In genomic region chr1:1732381-1732780, GRCh38 we compare ENCODE assay signal across 26 cellular contexts.
"Had no signal": no experiment of that assay in that cellular context is flagged by ENCODE, and none has a peak within 500 bp of the region (broad histone marks: within the 10 kb centered on the region; RNA-seq: fewer than 3 reads in every experiment).

No MANE protein-coding gene starts in this region.

- H3K4me3 ChIP-seq: adrenal gland, body of pancreas, esophagus squamous epithelium, left lung, pancreas, prostate gland, skin epidermis had no signal

- H3K27me3 Mint-ChIP-seq: activated CD4-positive, alpha-beta T cell treated with anti-CD3 and anti-CD28 coated beads, Interleukin-2, amount 10 ng/mL, durations not matched to agents 24 days and 14 days; activated naive CD8-positive, alpha-beta T cell treated with anti-CD3 and anti-CD28 coated beads for 36 hours; naive B cell; stimulated activated naive CD8-positive, alpha-beta T cell treated with anti-CD3 and anti-CD28 coated beads, Interleukin-15, Interleukin-2, amounts not matched to agents 100 ng/mL and 50 ng/mL, for 24 hours; T-cell had no signal

- H3K27ac Mint-ChIP-seq: activated CD4-positive, alpha-beta T cell treated with anti-CD3 and anti-CD28 coated beads, Interleukin-2, amount 10 ng/mL, durations not matched to agents 24 days and 14 days; activated naive CD8-positive, alpha-beta T cell treated with anti-CD3 and anti-CD28 coated beads for 36 hours; activated T-cell treated with anti-CD3 and anti-CD28 coated beads, Interleukin-2, amount 50 U/mL, for 72 hours; nephron progenitor cell; stimulated activated effector memory CD8-positive, alpha-beta T cell treated with anti-CD3 and anti-CD28 coated beads, Interleukin-12 subunit alpha, Interleukin-12 subunit beta, amount 100 ng/mL, for 72 hours; stimulated activated naive CD8-positive, alpha-beta T cell treated with anti-CD3 and anti-CD28 coated beads, Interleukin-15, Interleukin-2, amounts not matched to agents 100 ng/mL and 50 ng/mL, for 24 hours; T-cell had no signal

- H3K27ac ChIP-seq: adrenal gland, body of pancreas, epithelial cell of prostate, esophagus squamous epithelium, left lung, neutrophil, pancreas, prostate gland, skin epidermis, WERI-Rb-1 had no signal

- H3K27me3 ChIP-seq: adrenal gland, body of pancreas, esophagus squamous epithelium, left lung, neutrophil, pancreas had no signal

- H3K9me3 Mint-ChIP-seq: activated CD4-positive, alpha-beta T cell treated with anti-CD3 and anti-CD28 coated beads, Interleukin-2, amount 10 ng/mL, durations not matched to agents 24 days and 14 days; activated naive CD8-positive, alpha-beta T cell treated with anti-CD3 and anti-CD28 coated beads for 36 hours; activated T-cell treated with anti-CD3 and anti-CD28 coated beads, Interleukin-2, amount 50 U/mL, for 72 hours; naive B cell; nephron progenitor cell; stimulated activated effector memory CD8-positive, alpha-beta T cell treated with anti-CD3 and anti-CD28 coated beads, Interleukin-12 subunit alpha, Interleukin-12 subunit beta, amount 100 ng/mL, for 72 hours; stimulated activated naive CD8-positive, alpha-beta T cell treated with anti-CD3 and anti-CD28 coated beads, Interleukin-15, Interleukin-2, amounts not matched to agents 100 ng/mL and 50 ng/mL, for 24 hours; T-cell had no signal

- ATAC-seq: activated T-cell treated with anti-CD3 and anti-CD28 coated beads, Interleukin-2, amount 50 U/mL, for 72 hours; body of pancreas; left lung; pancreas; sciatic nerve; stimulated activated effector memory CD8-positive, alpha-beta T cell treated with anti-CD3 and anti-CD28 coated beads, Interleukin-12 subunit alpha, Interleukin-12 subunit beta, amount 100 ng/mL, for 72 hours; T-cell had no signal

- H3K4me1 ChIP-seq: body of pancreas, esophagus squamous epithelium, pancreas, prostate gland had no signal

- H3K4me3 Mint-ChIP-seq: activated CD4-positive, alpha-beta T cell treated with anti-CD3 and anti-CD28 coated beads, Interleukin-2, amount 10 ng/mL, durations not matched to agents 24 days and 14 days; activated naive CD8-positive, alpha-beta T cell treated with anti-CD3 and anti-CD28 coated beads for 36 hours; activated T-cell treated with anti-CD3 and anti-CD28 coated beads, Interleukin-2, amount 50 U/mL, for 72 hours; nephron progenitor cell; stimulated activated effector memory CD8-positive, alpha-beta T cell treated with anti-CD3 and anti-CD28 coated beads, Interleukin-12 subunit alpha, Interleukin-12 subunit beta, amount 100 ng/mL, for 72 hours; stimulated activated naive CD8-positive, alpha-beta T cell treated with anti-CD3 and anti-CD28 coated beads, Interleukin-15, Interleukin-2, amounts not matched to agents 100 ng/mL and 50 ng/mL, for 24 hours; T-cell had no signal

- H3K9me3 ChIP-seq: adrenal gland, body of pancreas, esophagus squamous epithelium, left lung, neutrophil, pancreas, prostate gland had no signal

- H3K4me1 Mint-ChIP-seq: nephron progenitor cell; stimulated activated effector memory CD8-positive, alpha-beta T cell treated with anti-CD3 and anti-CD28 coated beads, Interleukin-12 subunit alpha, Interleukin-12 subunit beta, amount 100 ng/mL, for 72 hours had no signal

- DNase-seq: activated CD4-positive, alpha-beta T cell treated with anti-CD3 and anti-CD28 coated beads, Interleukin-2, amount 10 ng/mL, durations not matched to agents 24 days and 14 days; activated CD4-positive, CD25-positive, alpha-beta regulatory T cell treated with anti-CD3 and anti-CD28 coated beads, Interleukin-2, amount 50 U/mL, for 72 hours; activated naive CD4-positive, alpha-beta T cell; activated naive CD8-positive, alpha-beta T cell treated with anti-CD3 and anti-CD28 coated beads for 36 hours; activated T-cell treated with anti-CD3 and anti-CD28 coated beads, Interleukin-2, amount 50 U/mL, for 72 hours; effector CD8-positive, alpha-beta T cell; esophagus squamous epithelium; foreskin melanocyte; naive B cell; nephron progenitor cell; pancreas; retina; stimulated activated CD4-positive, alpha-beta T cell treated with anti-CD3 and anti-CD28 coated beads, Interleukin-4, amount 100 ng/mL, for 24 hours; T-cell; T-helper 9 cell; WERI-Rb-1 had no signal
